In the genomic region with DNA sequence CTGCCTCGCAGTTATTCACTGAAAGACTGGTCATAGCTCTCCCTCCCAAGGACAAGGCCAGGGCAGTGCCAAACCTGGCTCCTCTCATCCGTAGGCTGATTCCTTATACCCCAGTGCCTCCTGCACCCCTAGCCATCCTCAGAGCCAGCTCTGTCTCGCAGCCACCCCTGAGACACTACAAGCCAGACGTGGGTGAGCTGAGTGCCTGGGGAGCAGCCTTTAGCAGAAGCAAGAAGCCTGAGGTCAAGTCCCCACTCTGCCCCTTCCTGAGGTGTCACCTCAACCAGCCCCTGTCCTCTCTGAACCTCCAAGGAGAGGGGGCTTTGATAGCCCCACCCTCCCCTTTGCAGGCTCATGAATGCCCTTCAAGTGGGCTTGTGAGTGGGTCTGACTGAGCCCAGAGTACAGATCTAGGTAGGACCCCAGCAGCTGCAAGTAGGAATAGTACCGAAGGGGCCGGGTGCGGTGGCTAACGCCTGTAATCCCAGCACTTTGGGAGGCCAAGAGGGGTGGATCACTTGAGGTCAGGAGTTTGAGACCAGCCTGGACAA, we compare ENCODE assay signal across 9 cellular contexts. TPM values are rescaled to one million over a fixed set of nuclear protein-coding genes. Genes with fewer than 3 reads are reported as not detected.
DNase-seq lines count a peak whose midpoint lies in the region; ATAC-seq, FAIRE-seq and TF ChIP-seq lines count a peak whose summit lies in the region.
"Had no signal": no experiment of that assay in that cellular context is flagged by ENCODE, and none has a peak within 500 bp of the region (broad histone marks: within the 10 kb centered on the region; RNA-seq: fewer than 3 reads in every experiment).

No MANE protein-coding gene starts in this region.

- no peak for TF ChIP-seq CTCF in HL-60 (IDR thresholded peaks at IDR 0.05; ENCODE audit: insufficient read depth, low read length)

- no peaks in the 10 kb centered on the region for H3K9me3 ChIP-seq in small intestine (ENCODE audit: control insufficient read depth, low read depth)

- POLR2A ChIA-PET in activated CD8-positive, alpha-beta T cell treated with anti-CD3 and anti-CD28 coated beads, Interleukin-2, amount 10 ng/mL, durations not matched to agents 7 days and 5 days (lab: Charles Lee), result interaction anchor here (0.6 to 2.0 kb wide), 10 partner anchors 9 to 703 kb away, joined by 3 to 18 read pairs (median 3); a partner anchor contains a TSS

- no peaks in the 10 kb centered on the region for H3K27me3 Mint-ChIP-seq in activated CD8-positive, alpha-beta T cell treated with anti-CD3 and anti-CD28 coated beads, Interleukin-2, amount 10 ng/mL, durations not matched to agents 7 days and 5 days (ENCODE audit: low read depth)
- H3K27me3 Mint-ChIP-seq in stimulated activated naive B cell treated with anti-CD40 and anti-IgM and Interleukin-4, amounts not matched to agents 10 μg/mL and 1 μg/mL and 100 μg/mL, for 72 hours, result no peaks in the 10 kb centered on the region

- H3K9me3 Mint-ChIP-seq in activated CD8-positive, alpha-beta T cell treated with anti-CD3 and anti-CD28 coated beads, Interleukin-2, amount 10 ng/mL, durations not matched to agents 7 days and 5 days (ENCODE audit: insufficient read depth), result no peaks in the 10 kb centered on the region
- no peaks in the 10 kb centered on the region for H3K9me3 Mint-ChIP-seq in stimulated activated naive B cell treated with anti-CD40 and anti-IgM and Interleukin-4, amounts not matched to agents 10 μg/mL and 1 μg/mL and 100 μg/mL, for 72 hours

- no peak for FAIRE-seq in small intestine (lab: Jason Lieb, UNC)

- WGBS in small intestine, 3 donors, result 59 to 69% (median 68%) methylated on average over 8 of the region's 8 CpGs

- H3K27ac ChIP-seq in HL-60 (replicated peaks) (no peak overlapping the region), small intestine (ENCODE audit: low read depth in 1 of 2, low read length in 1 of 2) (peak overlapping the region in 1 of 2 donors; percentile 6)

- peak overlapping the region; percentile 75 for H3K4me3 ChIP-seq in HL-60 (replicated peaks; ENCODE audit: insufficient read depth, low read length)
- peak overlapping the region; percentile 74 for H3K4me3 ChIP-seq in iPS-11a (ENCODE audit: low read depth, low read length)
- peak overlapping the region in 1 of 2 donors; percentile 93 for H3K4me3 ChIP-seq in small intestine (ENCODE audit: low read depth in 1 of 2, low read length in 2 of 2)

- H3K4me1 Mint-ChIP-seq in activated CD8-positive, alpha-beta T cell treated with anti-CD3 and anti-CD28 coated beads, Interleukin-2, amount 10 ng/mL, durations not matched to agents 7 days and 5 days (ENCODE audit: low read depth), result peaks cover 34% of the 10 kb centered on the region
- peaks cover 17 to 33% of the 10 kb centered on the region in 2 donors for H3K4me1 Mint-ChIP-seq in stimulated activated naive B cell treated with anti-CD40 and anti-IgM and Interleukin-4, amounts not matched to agents 10 μg/mL and 1 μg/mL and 100 μg/mL, for 72 hours

- H3K4me1 ChIP-seq in small intestine (ENCODE audit: control insufficient read depth in 2 of 2, insufficient read depth in 1 of 2, low read depth in 1 of 2, low read length in 1 of 2), result peaks cover 3 to 6% of the 10 kb centered on the region in 2 donors

- no peak for ATAC-seq in activated CD8-positive, alpha-beta T cell treated with anti-CD3 and anti-CD28 coated beads, Interleukin-2, amount 10 ng/mL, durations not matched to agents 7 days and 5 days
- no peak for ATAC-seq in stimulated activated naive B cell treated with anti-CD40 and anti-IgM and Interleukin-4, amounts not matched to agents 10 μg/mL and 1 μg/mL and 100 μg/mL, for 72 hours (replicated peaks)
- ATAC-seq in HG02938 (IDR thresholded peaks at IDR 0.05; ENCODE audit: unreplicated experiment) (no peak), HG03095 (IDR thresholded peaks at IDR 0.05; ENCODE audit: unreplicated experiment) (no peak), GM18868 (IDR thresholded peaks at IDR 0.05; ENCODE audit: unreplicated experiment) (no peak)

- DNase-seq in HL-60 (ENCODE audit: low read depth in 1 of 2, low spot score in 1 of 2) (no peak), small intestine (no peak)
- no peak for DNase-seq in activated CD8-positive, alpha-beta T cell treated with anti-CD3 and anti-CD28 coated beads, Interleukin-2, amount 10 ng/mL, durations not matched to agents 7 days and 5 days
- DNase-seq in stimulated activated naive B cell treated with anti-CD40 and anti-IgM and Interleukin-4, amounts not matched to agents 10 μg/mL and 1 μg/mL and 100 μg/mL, for 72 hours, result no peak

- H3K36me3 ChIP-seq in small intestine (ENCODE audit: control insufficient read depth in 2 of 2, insufficient read depth in 2 of 2, low read length in 2 of 2), result no peaks in the 10 kb centered on the region

- H3K27ac Mint-ChIP-seq in activated CD8-positive, alpha-beta T cell treated with anti-CD3 and anti-CD28 coated beads, Interleukin-2, amount 10 ng/mL, durations not matched to agents 7 days and 5 days, result peak overlapping the region; percentile 98
- H3K27ac Mint-ChIP-seq in stimulated activated naive B cell treated with anti-CD40 and anti-IgM and Interleukin-4, amounts not matched to agents 10 μg/mL and 1 μg/mL and 100 μg/mL, for 72 hours, result peak overlapping the region; percentile 93

- no peaks in the 10 kb centered on the region for H3K27me3 ChIP-seq in HL-60 (ENCODE audit: insufficient read depth, poor library complexity, severe bottlenecking)
- no peaks in the 10 kb centered on the region for H3K27me3 ChIP-seq in small intestine (ENCODE audit: control insufficient read depth in 2 of 2, insufficient read depth in 2 of 2, low read length in 2 of 2)

- peak overlapping the region; percentile 98 for H3K4me3 Mint-ChIP-seq in activated CD8-positive, alpha-beta T cell treated with anti-CD3 and anti-CD28 coated beads, Interleukin-2, amount 10 ng/mL, durations not matched to agents 7 days and 5 days
- H3K4me3 Mint-ChIP-seq in stimulated activated naive B cell treated with anti-CD40 and anti-IgM and Interleukin-4, amounts not matched to agents 10 μg/mL and 1 μg/mL and 100 μg/mL, for 72 hours, result peak overlapping the region; percentile 92 to 93

- CTCF ChIA-PET in activated CD8-positive, alpha-beta T cell treated with anti-CD3 and anti-CD28 coated beads, Interleukin-2, amount 10 ng/mL, durations not matched to agents 7 days and 5 days (lab: Charles Lee), result interaction anchor here (1.2 to 3.1 kb wide), 3 partner anchors 14 to 122 kb away, joined by 3 to 42 read pairs (median 19); a partner anchor contains a TSS

- H3K36me3 Mint-ChIP-seq in activated CD8-positive, alpha-beta T cell treated with anti-CD3 and anti-CD28 coated beads, Interleukin-2, amount 10 ng/mL, durations not matched to agents 7 days and 5 days (ENCODE audit: low read depth), result peaks cover 16% of the 10 kb centered on the region
- H3K36me3 Mint-ChIP-seq in stimulated activated naive B cell treated with anti-CD40 and anti-IgM and Interleukin-4, amounts not matched to agents 10 μg/mL and 1 μg/mL and 100 μg/mL, for 72 hours, result peaks cover 5 to 11% of the 10 kb centered on the region in 2 donors

RNA-seq across cellular contexts. Expression of a gene that starts 14.8 kb away (rescaled TPM):
- 10 to 100 TPM; 83.8 to 86.7 TPM for total RNA-seq in activated CD8-positive, alpha-beta T cell treated with anti-CD3 and anti-CD28 coated beads, Interleukin-2, amount 10 ng/mL, durations not matched to agents 7 days and 5 days
- polyA plus RNA-seq in small intestine, result 100 to 1,000 TPM in 1 of 3 donors, 10 to 100 TPM in 2; 40.4 to 134 (median 94.2) TPM

RNA-seq across cellular contexts. Expression of a gene that starts 16.2 kb away (rescaled TPM):
- total RNA-seq in activated CD8-positive, alpha-beta T cell treated with anti-CD3 and anti-CD28 coated beads, Interleukin-2, amount 10 ng/mL, durations not matched to agents 7 days and 5 days, result 10 to 100 TPM; 31.6 to 32.7 TPM
- 10 to 100 TPM in 2 of 3 donors, 1 to 10 TPM in 1; 7.0 to 18.0 (median 13.0) TPM for polyA plus RNA-seq in small intestine

RNA-seq across cellular contexts. Expression of a gene that starts 30.8 kb away (rescaled TPM):
- total RNA-seq in activated CD8-positive, alpha-beta T cell treated with anti-CD3 and anti-CD28 coated beads, Interleukin-2, amount 10 ng/mL, durations not matched to agents 7 days and 5 days, result 100 to 1,000 TPM; 104 to 107 TPM
- polyA plus RNA-seq in small intestine, result 1 to 10 TPM; 1.3 to 8.1 (median 2.6) TPM

RNA-seq across cellular contexts. Expression of a gene that starts 45.7 kb away (rescaled TPM):
- total RNA-seq in activated CD8-positive, alpha-beta T cell treated with anti-CD3 and anti-CD28 coated beads, Interleukin-2, amount 10 ng/mL, durations not matched to agents 7 days and 5 days, result not detected
- under 1 TPM in 1 of 3 donors, not detected in 2; 0.54 TPM for polyA plus RNA-seq in small intestine
- total RNA-seq: lung microvascular endothelial cell had no signal

RNA-seq across cellular contexts. Expression of a gene that starts 54.0 kb away (rescaled TPM):
- total RNA-seq in activated CD8-positive, alpha-beta T cell treated with anti-CD3 and anti-CD28 coated beads, Interleukin-2, amount 10 ng/mL, durations not matched to agents 7 days and 5 days, result 10 to 100 TPM; 47.4 to 48.0 TPM
- polyA plus RNA-seq in small intestine, result 10 to 100 TPM; 14.1 to 21.7 (median 16.2) TPM
